ENCODE assay signal across 8 cellular contexts in the genomic region with DNA sequence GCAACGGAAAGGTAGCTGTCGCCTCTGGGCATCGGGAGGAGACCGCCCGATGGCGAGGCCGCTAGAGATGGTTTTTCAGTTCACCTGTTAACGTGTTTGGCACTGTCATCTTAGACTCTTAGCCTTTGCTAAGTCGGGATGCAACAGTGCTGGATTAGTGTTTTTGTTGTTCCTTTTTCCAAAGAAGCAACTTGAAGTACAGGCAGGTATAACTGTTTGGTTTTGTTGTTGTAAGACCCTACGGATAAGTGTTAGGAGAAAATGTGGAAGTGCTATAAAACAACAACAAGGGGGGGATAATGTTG. TPM values are rescaled to one million over a fixed set of nuclear protein-coding genes. Genes with fewer than 3 reads are reported as not detected.
DNase-seq lines count a peak whose midpoint lies in the region; ATAC-seq and TF ChIP-seq lines count a peak whose summit lies in the region.

No MANE protein-coding gene starts in this region.

- no peak for TF ChIP-seq CTCF in hepatocyte (IDR thresholded peaks at IDR 0.05; ENCODE audit: poor library complexity)

- no peaks in the 10 kb centered on the region for H4K20me1 ChIP-seq in hepatocyte (ENCODE audit: insufficient read depth, poor library complexity, severe bottlenecking)

- peak overlapping the region; percentile 94 to 100 (median 98) for H3K4me3 Mint-ChIP-seq in CD8-positive, alpha-beta memory T cell
- H3K4me3 Mint-ChIP-seq in activated T-helper 17 cell treated with anti-CD3 and anti-CD28 coated beads, Interleukin-2, amount 50 U/mL, for 72 hours: peak overlapping the region; percentile 95

- H3K36me3 Mint-ChIP-seq in CD8-positive, alpha-beta memory T cell: peaks cover 0 to 14% (median 0%) of the 10 kb centered on the region in 3 donors
- H3K36me3 Mint-ChIP-seq in activated T-helper 17 cell treated with anti-CD3 and anti-CD28 coated beads, Interleukin-2, amount 50 U/mL, for 72 hours (ENCODE audit: low read depth): peaks cover 11% of the 10 kb centered on the region

- peak overlapping the region; percentile 99 for H2AFZ ChIP-seq in hepatocyte

- H3K9me3 ChIP-seq in CD8-positive, alpha-beta memory T cell (ENCODE audit: low read length): no peaks in the 10 kb centered on the region
- no peaks in the 10 kb centered on the region for H3K9me3 ChIP-seq in hepatocyte (ENCODE audit: low read depth)

- H3K4me1 ChIP-seq in CD8-positive, alpha-beta memory T cell (ENCODE audit: insufficient read depth, low read length): peaks cover 28% of the 10 kb centered on the region
- no peaks in the 10 kb centered on the region for H3K4me1 ChIP-seq in hepatocyte (ENCODE audit: insufficient read depth)

- no peaks in the 10 kb centered on the region for H3K27me3 ChIP-seq in CD8-positive, alpha-beta memory T cell (ENCODE audit: insufficient read depth, low read length, poor library complexity, severe bottlenecking)
- H3K27me3 ChIP-seq in hepatocyte: no peaks in the 10 kb centered on the region

- ATAC-seq in GM19351 (IDR thresholded peaks at IDR 0.05; ENCODE audit: unreplicated experiment): peak; percentile 21
- peak; percentile 19 for ATAC-seq in HG03354 (IDR thresholded peaks at IDR 0.05; ENCODE audit: poor library complexity, severe bottlenecking, unreplicated experiment)
- ATAC-seq in activated T-helper 17 cell treated with anti-CD3 and anti-CD28 coated beads, Interleukin-2, amount 50 U/mL, for 72 hours (replicated peaks): peak; percentile 24

- H3K27me3 Mint-ChIP-seq in CD8-positive, alpha-beta memory T cell: peaks cover 0 to 2% of the 10 kb centered on the region in 2 donors
- no peaks in the 10 kb centered on the region for H3K27me3 Mint-ChIP-seq in activated T-helper 17 cell treated with anti-CD3 and anti-CD28 coated beads, Interleukin-2, amount 50 U/mL, for 72 hours

- H3K9me2 ChIP-seq in hepatocyte (replicated peaks; ENCODE audit: insufficient read depth): no peaks in the 10 kb centered on the region

- WGBS in hepatocyte (ENCODE audit: low lambda C conversion rate, missing lambda C conversion rate): 4% methylated on average over 10 of the region's 10 CpGs

- peak overlapping the region; percentile 68 for H3K27ac ChIP-seq in CD8-positive, alpha-beta memory T cell (ENCODE audit: low read depth, low read length)
- H3K27ac ChIP-seq in hepatocyte: peak overlapping the region; percentile 97

- CTCF ChIA-PET in CD8-positive, alpha-beta memory T cell (lab: Charles Lee): no interaction called here

- H3K79me2 ChIP-seq in hepatocyte: peaks cover 41% of the 10 kb centered on the region

- H3K4me3 ChIP-seq in CD8-positive, alpha-beta memory T cell (ENCODE audit: low read length): peak overlapping the region; percentile 67
- peak overlapping the region; percentile 68 for H3K4me3 ChIP-seq in hepatocyte

- peaks cover 37 to 75% (median 73%) of the 10 kb centered on the region in 3 donors for H3K4me1 Mint-ChIP-seq in CD8-positive, alpha-beta memory T cell
- H3K4me1 Mint-ChIP-seq in activated T-helper 17 cell treated with anti-CD3 and anti-CD28 coated beads, Interleukin-2, amount 50 U/mL, for 72 hours: peaks cover 11% of the 10 kb centered on the region

- peaks cover 0 to 2% (median 0%) of the 10 kb centered on the region in 5 donors for H3K9me3 Mint-ChIP-seq in CD8-positive, alpha-beta memory T cell
- no peaks in the 10 kb centered on the region for H3K9me3 Mint-ChIP-seq in activated T-helper 17 cell treated with anti-CD3 and anti-CD28 coated beads, Interleukin-2, amount 50 U/mL, for 72 hours

- no peaks in the 10 kb centered on the region for H3K36me3 ChIP-seq in CD8-positive, alpha-beta memory T cell (ENCODE audit: insufficient read depth, low read length)
- no peaks in the 10 kb centered on the region for H3K36me3 ChIP-seq in hepatocyte (replicated peaks; ENCODE audit: insufficient read depth, low read depth)

- POLR2A ChIA-PET in CD8-positive, alpha-beta memory T cell (lab: Charles Lee): interaction anchor here (1.1 to 1.8 kb wide), 3 partner anchors 922 to 1347 kb away, joined by 3 to 8 read pairs (median 4); a partner anchor contains a TSS

- DNase-seq in CD8-positive, alpha-beta memory T cell: no peak
- DNase-seq in hepatocyte (ENCODE audit: low spot score) (no peak), T1000 (lab: John Stamatoyannopoulos, UW) (no peak)
- DNase-seq in stimulated activated CD8-positive, alpha-beta memory T cell treated with anti-CD3 and anti-CD28 coated beads, Interleukin-7, amount 100 ng/mL, for 4 hours (ENCODE audit: low read depth in 2 of 2): peak; percentile 0 to 9
- no peak for DNase-seq in stimulated activated naive CD4-positive, alpha-beta T cell treated with Interleukin-2 at 50 U/mL for 16 hours (lab: John Stamatoyannopoulos, UW)

- peak overlapping the region; percentile 84 to 99 (median 98) for H3K27ac Mint-ChIP-seq in CD8-positive, alpha-beta memory T cell
- peak overlapping the region; percentile 95 for H3K27ac Mint-ChIP-seq in activated T-helper 17 cell treated with anti-CD3 and anti-CD28 coated beads, Interleukin-2, amount 50 U/mL, for 72 hours

- peak overlapping the region; percentile 81 for H3K4me2 ChIP-seq in hepatocyte

RNA-seq across cellular contexts. Expression of a gene that starts 0.7 kb away (rescaled TPM):
- 10 to 100 TPM; 19.3 to 23.1 TPM for total RNA-seq in CD8-positive, alpha-beta memory T cell
- polyA plus RNA-seq in CD8-positive, alpha-beta memory T cell: 5.0 TPM
- total RNA-seq in activated T-helper 17 cell treated with anti-CD3 and anti-CD28 coated beads, Interleukin-2, amount 50 U/mL, for 72 hours: 10 to 100 TPM; 13.4 to 18.6 TPM
- 13.8 and 15.3 TPM in 2 replicates for total RNA-seq in hepatocyte
- polyA plus RNA-seq in hepatocyte: 4.6 and 4.7 TPM in 2 replicates

Comparison
In these comparisons a context has a peak if more than half of its experiments do, and no peak if none do; other contexts are left out.
1. DNase-seq: peak in stimulated activated CD8-positive, alpha-beta memory T cell treated with anti-CD3 and anti-CD28 coated beads, Interleukin-7, amount 100 ng/mL, for 4 hours (2 of 2); none in CD8-positive, alpha-beta memory T cell (0 of 5), hepatocyte (single experiment), T1000 (single experiment) and stimulated activated naive CD4-positive, alpha-beta T cell treated with Interleukin-2 at 50 U/mL for 16 hours (single experiment).
2. Peak in every context shown above with its lines, with median percentiles within 50 percentile points of each other: ATAC-seq.